1 cellular context compared by ENCODE assay signal in the genomic region with DNA sequence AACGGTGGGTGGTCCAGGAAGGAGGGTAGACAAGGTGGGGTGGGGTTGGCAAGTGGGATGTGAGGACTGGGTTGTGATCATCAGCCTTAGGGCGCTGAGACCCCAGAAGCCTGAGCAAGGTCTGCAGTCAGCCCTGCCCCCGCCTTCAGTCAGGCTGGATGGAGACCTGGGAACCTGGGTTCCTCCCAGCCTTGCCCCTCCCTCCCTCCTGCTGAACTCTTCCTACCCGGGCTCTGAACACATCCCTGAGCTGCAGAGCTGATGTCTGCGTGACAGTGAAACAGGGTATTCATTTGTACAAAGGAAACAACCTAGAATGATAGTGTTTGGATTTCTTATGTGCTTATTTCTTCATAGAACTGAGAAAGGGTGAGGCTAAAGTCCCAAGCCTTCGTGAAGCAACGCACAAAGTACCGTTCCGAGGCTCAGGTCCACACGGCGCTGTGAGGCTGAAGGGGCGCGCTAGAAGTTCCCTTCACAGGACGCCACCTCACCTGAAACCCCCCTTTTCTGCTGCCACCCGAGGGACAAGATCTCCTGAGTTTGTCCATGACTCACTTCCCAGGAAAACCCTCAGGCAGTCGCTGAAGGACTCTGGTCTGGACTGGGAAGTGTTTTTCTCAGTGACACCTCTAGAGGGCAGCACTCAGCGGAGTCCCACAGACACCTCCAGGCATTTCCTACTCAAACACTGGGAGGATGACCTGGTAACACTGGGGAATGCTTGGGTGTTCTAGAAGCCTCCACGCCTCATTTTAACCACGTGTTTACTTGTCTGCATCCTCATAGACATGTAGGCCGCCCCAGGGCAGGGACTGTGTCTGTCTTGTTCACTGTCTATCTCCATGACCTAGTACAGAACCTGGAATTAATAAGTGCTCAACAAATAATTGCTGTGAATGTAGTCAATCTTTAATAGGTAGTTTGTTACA.
TF ChIP-seq lines count a peak whose summit lies in the region.

No MANE protein-coding gene starts in this region.

TF ChIP-seq in HepG2, 621 proteins besides CTCF, POLR2A, EP300 and RAD21 (continued from another document and continues in another):
- TF ChIP-seq, protein P1, sequence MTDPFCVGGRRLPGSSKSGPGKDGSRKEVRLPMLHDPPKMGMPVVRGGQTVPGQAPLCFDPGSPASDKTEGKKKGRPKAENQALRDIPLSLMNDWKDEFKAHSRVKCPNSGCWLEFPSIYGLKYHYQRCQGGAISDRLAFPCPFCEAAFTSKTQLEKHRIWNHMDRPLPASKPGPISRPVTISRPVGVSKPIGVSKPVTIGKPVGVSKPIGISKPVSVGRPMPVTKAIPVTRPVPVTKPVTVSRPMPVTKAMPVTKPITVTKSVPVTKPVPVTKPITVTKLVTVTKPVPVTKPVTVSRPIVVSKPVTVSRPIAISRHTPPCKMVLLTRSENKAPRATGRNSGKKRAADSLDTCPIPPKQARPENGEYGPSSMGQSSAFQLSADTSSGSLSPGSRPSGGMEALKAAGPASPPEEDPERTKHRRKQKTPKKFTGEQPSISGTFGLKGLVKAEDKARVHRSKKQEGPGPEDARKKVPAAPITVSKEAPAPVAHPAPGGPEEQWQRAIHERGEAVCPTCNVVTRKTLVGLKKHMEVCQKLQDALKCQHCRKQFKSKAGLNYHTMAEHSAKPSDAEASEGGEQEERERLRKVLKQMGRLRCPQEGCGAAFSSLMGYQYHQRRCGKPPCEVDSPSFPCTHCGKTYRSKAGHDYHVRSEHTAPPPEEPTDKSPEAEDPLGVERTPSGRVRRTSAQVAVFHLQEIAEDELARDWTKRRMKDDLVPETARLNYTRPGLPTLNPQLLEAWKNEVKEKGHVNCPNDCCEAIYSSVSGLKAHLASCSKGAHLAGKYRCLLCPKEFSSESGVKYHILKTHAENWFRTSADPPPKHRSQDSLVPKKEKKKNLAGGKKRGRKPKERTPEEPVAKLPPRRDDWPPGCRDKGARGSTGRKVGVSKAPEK (CRISPR knock-in tag; IDR thresholded peaks at IDR 0.05; ENCODE audit: borderline replicate concordance): no peak
- TF ChIP-seq ZNF749 (CRISPR knock-in tag; IDR thresholded peaks at IDR 0.05; ENCODE audit: borderline replicate concordance) (0 out of 2 replicates have a peak, but pooled peaks have one; percentile 73), HMGXB3 (CRISPR knock-in tag; IDR thresholded peaks at IDR 0.05; ENCODE audit: borderline replicate concordance) (0 out of 2 replicates have a peak, but pooled peaks have one; percentile 56), ZNF615 (CRISPR knock-in tag; IDR thresholded peaks at IDR 0.05; ENCODE audit: borderline replicate concordance) (no peak), ZNF546 (CRISPR knock-in tag; conservative IDR thresholded peaks at IDR 0.05) (no peak), CERS6 (CRISPR knock-in tag; IDR thresholded peaks at IDR 0.05) (no peak), SMAD9 (CRISPR knock-in tag; IDR thresholded peaks at IDR 0.05) (no peak), KDM5B (CRISPR knock-in tag; IDR thresholded peaks at IDR 0.05; ENCODE audit: borderline replicate concordance) (peak; percentile 67), HINFP (CRISPR knock-in tag; IDR thresholded peaks at IDR 0.05; ENCODE audit: low read depth) (no peak), HHEX (CRISPR knock-in tag; IDR thresholded peaks at IDR 0.05) (no peak), CCDC6 (CRISPR knock-in tag; IDR thresholded peaks at IDR 0.05) (no peak), ZBTB2 (CRISPR knock-in tag; IDR thresholded peaks at IDR 0.05; ENCODE audit: low read depth) (no peak), HNRNPLL (IDR thresholded peaks at IDR 0.05; ENCODE audit: low read depth, low read length, poor library complexity, severe bottlenecking) (no peak), ZNF543 (CRISPR knock-in tag; IDR thresholded peaks at IDR 0.05) (no peak), CREB1 (IDR thresholded peaks at IDR 0.05) (no peak), CREB1 (CRISPR knock-in tag; IDR thresholded peaks at IDR 0.05) (no peak), KDM2A (CRISPR knock-in tag; IDR thresholded peaks at IDR 0.05; ENCODE audit: borderline replicate concordance, low read depth) (0 out of 2 replicates have a peak, but pooled peaks have one; percentile 49), NCOR1 (IDR thresholded peaks at IDR 0.05; ENCODE audit: borderline replicate concordance, low read length) (no peak), ARID2 (CRISPR knock-in tag; IDR thresholded peaks at IDR 0.05; ENCODE audit: borderline replicate concordance) (no peak), TCF7L2 (IDR thresholded peaks at IDR 0.05; ENCODE audit: low read depth, low read length) (no peak), ZNF850 (CRISPR knock-in tag; conservative IDR thresholded peaks at IDR 0.05) (no peak), ZNF652 (CRISPR knock-in tag; IDR thresholded peaks at IDR 0.05; ENCODE audit: borderline replicate concordance, low read depth) (peak; percentile 11; the same call in 1 of the 2 replicates), GLMP (CRISPR knock-in tag; IDR thresholded peaks at IDR 0.05; ENCODE audit: borderline replicate concordance) (no peak), RXRB (CRISPR knock-in tag; IDR thresholded peaks at IDR 0.05; ENCODE audit: borderline replicate concordance) (0 out of 2 replicates have a peak, but pooled peaks have one; percentile 16), HIVEP1 (CRISPR knock-in tag; IDR thresholded peaks at IDR 0.05) (0 out of 2 replicates have a peak, but pooled peaks have one; percentile 36), HDAC2 (CRISPR knock-in tag; IDR thresholded peaks at IDR 0.05) (no peak), EEA1 (CRISPR knock-in tag; IDR thresholded peaks at IDR 0.05; ENCODE audit: borderline replicate concordance) (no peak), ZNF746 (CRISPR knock-in tag; IDR thresholded peaks at IDR 0.05) (no peak), IRF2 (CRISPR knock-in tag; IDR thresholded peaks at IDR 0.05) (0 out of 2 replicates have a peak, but pooled peaks have one; percentile 59), JDP2 (CRISPR knock-in tag; IDR thresholded peaks at IDR 0.05; ENCODE audit: borderline replicate concordance) (no peak), SIX1 (CRISPR knock-in tag; IDR thresholded peaks at IDR 0.05; ENCODE audit: borderline replicate concordance) (0 out of 2 replicates have a peak, but pooled peaks have one; percentile 21), ZNF3 (CRISPR knock-in tag; IDR thresholded peaks at IDR 0.05) (no peak), KLF15 (CRISPR knock-in tag; IDR thresholded peaks at IDR 0.05; ENCODE audit: borderline replicate concordance) (no peak), CC2D1A (CRISPR knock-in tag; IDR thresholded peaks at IDR 0.05) (0 out of 2 replicates have a peak, but pooled peaks have one; percentile 24), ZNF121 (CRISPR knock-in tag; IDR thresholded peaks at IDR 0.05) (no peak), TBL1XR1 (IDR thresholded peaks at IDR 0.05; ENCODE audit: borderline replicate concordance, low read length, partially characterized antibody) (no peak), ZNF331 (CRISPR knock-in tag; IDR thresholded peaks at IDR 0.05) (0 out of 2 replicates have a peak, but pooled peaks have one; percentile 41), ZFYVE20 (CRISPR knock-in tag; IDR thresholded peaks at IDR 0.05; ENCODE audit: borderline replicate concordance, low read depth) (no peak)
- TF ChIP-seq, protein P2, sequence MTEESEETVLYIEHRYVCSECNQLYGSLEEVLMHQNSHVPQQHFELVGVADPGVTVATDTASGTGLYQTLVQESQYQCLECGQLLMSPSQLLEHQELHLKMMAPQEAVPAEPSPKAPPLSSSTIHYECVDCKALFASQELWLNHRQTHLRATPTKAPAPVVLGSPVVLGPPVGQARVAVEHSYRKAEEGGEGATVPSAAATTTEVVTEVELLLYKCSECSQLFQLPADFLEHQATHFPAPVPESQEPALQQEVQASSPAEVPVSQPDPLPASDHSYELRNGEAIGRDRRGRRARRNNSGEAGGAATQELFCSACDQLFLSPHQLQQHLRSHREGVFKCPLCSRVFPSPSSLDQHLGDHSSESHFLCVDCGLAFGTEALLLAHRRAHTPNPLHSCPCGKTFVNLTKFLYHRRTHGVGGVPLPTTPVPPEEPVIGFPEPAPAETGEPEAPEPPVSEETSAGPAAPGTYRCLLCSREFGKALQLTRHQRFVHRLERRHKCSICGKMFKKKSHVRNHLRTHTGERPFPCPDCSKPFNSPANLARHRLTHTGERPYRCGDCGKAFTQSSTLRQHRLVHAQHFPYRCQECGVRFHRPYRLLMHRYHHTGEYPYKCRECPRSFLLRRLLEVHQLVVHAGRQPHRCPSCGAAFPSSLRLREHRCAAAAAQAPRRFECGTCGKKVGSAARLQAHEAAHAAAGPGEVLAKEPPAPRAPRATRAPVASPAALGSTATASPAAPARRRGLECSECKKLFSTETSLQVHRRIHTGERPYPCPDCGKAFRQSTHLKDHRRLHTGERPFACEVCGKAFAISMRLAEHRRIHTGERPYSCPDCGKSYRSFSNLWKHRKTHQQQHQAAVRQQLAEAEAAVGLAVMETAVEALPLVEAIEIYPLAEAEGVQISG (CRISPR knock-in tag; IDR thresholded peaks at IDR 0.05): peak; percentile 78
- TF ChIP-seq, protein P3, sequence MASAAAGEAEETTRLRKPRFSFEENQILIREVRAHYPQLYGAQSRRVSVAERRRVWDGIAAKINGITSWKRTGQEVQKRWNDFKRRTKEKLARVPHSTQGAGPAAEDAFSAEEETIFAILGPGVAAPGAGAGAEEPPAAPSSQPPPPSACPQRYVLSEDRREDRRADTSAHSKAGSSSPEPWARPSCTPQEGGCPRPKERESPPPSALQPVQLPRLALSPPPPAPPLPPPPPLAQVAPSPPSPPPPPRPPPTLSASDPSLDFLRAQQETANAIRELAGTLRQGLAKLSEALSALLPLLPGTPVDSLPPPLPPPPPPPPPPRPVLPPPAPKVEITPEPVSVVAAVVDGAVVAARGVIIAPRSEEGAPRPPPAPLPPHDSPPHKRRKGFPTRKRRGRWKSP (CRISPR knock-in tag; IDR thresholded peaks at IDR 0.05): no peak
